ENCODE assay signal across 8 cellular contexts in genomic region chr15:69729167-69729748, GRCh38.
A peak's percentile ranks its signal among the peaks of the same experiment; 100 is the strongest.
DNase-seq lines count a peak whose midpoint lies in the region; ATAC-seq and TF ChIP-seq lines count a peak whose summit lies in the region.

No MANE protein-coding gene starts in this region.

- no peaks in the 10 kb centered on the region for H3K36me3 ChIP-seq in OCI-LY7 (ENCODE audit: insufficient read depth, low read length)
- H3K36me3 ChIP-seq in left ventricle myocardium inferior: no peaks in the 10 kb centered on the region

- H3K4me2 ChIP-seq in OCI-LY7 (ENCODE audit: low read length): no peak overlapping the region

- no peaks in the 10 kb centered on the region for H3K79me2 ChIP-seq in OCI-LY7 (ENCODE audit: insufficient read depth, low read depth, low read length)

- H3K4me3 ChIP-seq in OCI-LY7 (ENCODE audit: low read depth, low read length, poor library complexity, severe bottlenecking): no peak overlapping the region
- H3K4me3 ChIP-seq in left ventricle myocardium inferior: no peak overlapping the region

- H3K27ac Mint-ChIP-seq in activated T-helper 1 cell treated with anti-CD3 and anti-CD28 coated beads, Interleukin-12 subunit alpha, Interleukin-12 subunit beta, Interleukin-2, Interleukin-4 antibody, amounts not matched to agents 30 ng/mL and 10 ng/mL and 1 ng/mL, durations not matched to agents 14 hours and 24 hours and 36 hours: no peak overlapping the region

- ATAC-seq in GM21786 (IDR thresholded peaks at IDR 0.05; ENCODE audit: unreplicated experiment): no peak

- no peak overlapping the region for H2AFZ ChIP-seq in OCI-LY7 (ENCODE audit: low read length)

- no peaks in the 10 kb centered on the region for H4K20me1 ChIP-seq in OCI-LY7 (ENCODE audit: insufficient read depth, low read length)

- peaks cover 79% of the 10 kb centered on the region for H3K27me3 ChIP-seq in left ventricle myocardium inferior (ENCODE audit: low read depth)

- peak; percentile 56 for DNase-seq in OCI-LY7 (ENCODE audit: low spot score)
- DNase-seq in activated T-helper 1 cell treated with anti-CD3 and anti-CD28 coated beads, Interleukin-12 subunit alpha, Interleukin-12 subunit beta, Interleukin-2, Interleukin-4 antibody, amounts not matched to agents 30 ng/mL and 10 ng/mL and 1 ng/mL, durations not matched to agents 14 hours and 24 hours and 36 hours (ENCODE audit: low spot score): peak; percentile 55
- peak; percentile 29 for DNase-seq in left ventricle myocardium inferior
- peak; percentile 80 to 88 for DNase-seq in stimulated activated CD4-positive, alpha-beta T cell treated with anti-CD3 and anti-CD28 coated beads, Interleukin-2, amount 100 ng/mL, for 24 hours
- no peak for DNase-seq in NCI-H774 (lab: John Stamatoyannopoulos, UW)
- DNase-seq in SIG-M5 (lab: John Stamatoyannopoulos, UW): no peak

- no TSS peak for BruUV-seq in OCI-LY7 (replicated peaks; lab: Mats Ljungman, UMichigan)

- no peak overlapping the region for H3K27ac ChIP-seq in OCI-LY7 (ENCODE audit: low read depth, low read length, poor library complexity, severe bottlenecking)
- H3K27ac ChIP-seq in left ventricle myocardium inferior (replicated peaks): no peak overlapping the region

- CTCF ChIA-PET in OCI-LY7 (lab: Charles Lee; ENCODE audit: unreplicated experiment): no interaction called here

- H3K36me3 Mint-ChIP-seq in activated T-helper 1 cell treated with anti-CD3 and anti-CD28 coated beads, Interleukin-12 subunit alpha, Interleukin-12 subunit beta, Interleukin-2, Interleukin-4 antibody, amounts not matched to agents 30 ng/mL and 10 ng/mL and 1 ng/mL, durations not matched to agents 14 hours and 24 hours and 36 hours (ENCODE audit: low read depth): no peaks in the 10 kb centered on the region

- TF ChIP-seq CTCF in GM12874 (IDR thresholded peaks at IDR 0.05; ENCODE audit: insufficient read depth, low read depth, low read length): peak; percentile 72
- peak; percentile 99 for TF ChIP-seq CTCF in OCI-LY7 (conservative IDR thresholded peaks at IDR 0.05; ENCODE audit: low read length)
- peak; percentile 77 for TF ChIP-seq CTCF in left ventricle myocardium inferior (IDR thresholded peaks at IDR 0.05; ENCODE audit: borderline replicate concordance)

- H3K27me3 Mint-ChIP-seq in activated T-helper 1 cell treated with anti-CD3 and anti-CD28 coated beads, Interleukin-12 subunit alpha, Interleukin-12 subunit beta, Interleukin-2, Interleukin-4 antibody, amounts not matched to agents 30 ng/mL and 10 ng/mL and 1 ng/mL, durations not matched to agents 14 hours and 24 hours and 36 hours (ENCODE audit: insufficient read depth): peaks cover 14% of the 10 kb centered on the region

- intact Hi-C loops in OCI-LY7 (cut with micrococcal nuclease; ENCODE audit: unreplicated experiment) (loop anchor here (1.0 to 10.0 kb wide), 5 partner anchors 154 to 733 kb away; no protein-coding TSS in a partner anchor), left ventricle myocardium inferior (cut with micrococcal nuclease) (no loop called here)
- intact Hi-C loops in activated T-helper 1 cell treated with anti-CD3 and anti-CD28 coated beads, Interleukin-12 subunit alpha, Interleukin-12 subunit beta, Interleukin-2, Interleukin-4 antibody, amounts not matched to agents 30 ng/mL and 10 ng/mL and 1 ng/mL, durations not matched to agents 14 hours and 24 hours and 36 hours (cut with micrococcal nuclease): loop anchor here (1.0 to 5.0 kb wide), 6 partner anchors 10 to 731 kb away; no protein-coding TSS in a partner anchor

- H3K9me2 ChIP-seq in OCI-LY7 (ENCODE audit: insufficient read depth, low read length): no peaks in the 10 kb centered on the region

- H3K4me1 Mint-ChIP-seq in activated T-helper 1 cell treated with anti-CD3 and anti-CD28 coated beads, Interleukin-12 subunit alpha, Interleukin-12 subunit beta, Interleukin-2, Interleukin-4 antibody, amounts not matched to agents 30 ng/mL and 10 ng/mL and 1 ng/mL, durations not matched to agents 14 hours and 24 hours and 36 hours (ENCODE audit: low read depth): peaks cover 59% of the 10 kb centered on the region

- no peaks in the 10 kb centered on the region for H3K4me1 ChIP-seq in OCI-LY7 (ENCODE audit: insufficient read depth, low read length, poor library complexity, severe bottlenecking)
- H3K4me1 ChIP-seq in left ventricle myocardium inferior: no peaks in the 10 kb centered on the region

- no peaks in the 10 kb centered on the region for H3K9me3 Mint-ChIP-seq in activated T-helper 1 cell treated with anti-CD3 and anti-CD28 coated beads, Interleukin-12 subunit alpha, Interleukin-12 subunit beta, Interleukin-2, Interleukin-4 antibody, amounts not matched to agents 30 ng/mL and 10 ng/mL and 1 ng/mL, durations not matched to agents 14 hours and 24 hours and 36 hours

- POLR2A ChIA-PET in OCI-LY7 (lab: Charles Lee): no interaction called here

- no peak overlapping the region for H3K4me3 Mint-ChIP-seq in activated T-helper 1 cell treated with anti-CD3 and anti-CD28 coated beads, Interleukin-12 subunit alpha, Interleukin-12 subunit beta, Interleukin-2, Interleukin-4 antibody, amounts not matched to agents 30 ng/mL and 10 ng/mL and 1 ng/mL, durations not matched to agents 14 hours and 24 hours and 36 hours

- H3K9me3 ChIP-seq in OCI-LY7 (ENCODE audit: low read length): no peaks in the 10 kb centered on the region
- H3K9me3 ChIP-seq in left ventricle myocardium inferior (replicated peaks): no peaks in the 10 kb centered on the region

Comparison
In these comparisons a context has a peak if more than half of its experiments do, and no peak if none do; other contexts are left out.
1. DNase-seq: peak in OCI-LY7 (single experiment), activated T-helper 1 cell treated with anti-CD3 and anti-CD28 coated beads, Interleukin-12 subunit alpha, Interleukin-12 subunit beta, Interleukin-2, Interleukin-4 antibody, amounts not matched to agents 30 ng/mL and 10 ng/mL and 1 ng/mL, durations not matched to agents 14 hours and 24 hours and 36 hours (single experiment), left ventricle myocardium inferior (single experiment) and stimulated activated CD4-positive, alpha-beta T cell treated with anti-CD3 and anti-CD28 coated beads, Interleukin-2, amount 100 ng/mL, for 24 hours (2 of 2); none in NCI-H774 (single experiment) and SIG-M5 (single experiment).
2. Peak in every context shown above with its lines, with median percentiles within 50 percentile points of each other: CTCF ChIP-seq.